In the genomic region with DNA sequence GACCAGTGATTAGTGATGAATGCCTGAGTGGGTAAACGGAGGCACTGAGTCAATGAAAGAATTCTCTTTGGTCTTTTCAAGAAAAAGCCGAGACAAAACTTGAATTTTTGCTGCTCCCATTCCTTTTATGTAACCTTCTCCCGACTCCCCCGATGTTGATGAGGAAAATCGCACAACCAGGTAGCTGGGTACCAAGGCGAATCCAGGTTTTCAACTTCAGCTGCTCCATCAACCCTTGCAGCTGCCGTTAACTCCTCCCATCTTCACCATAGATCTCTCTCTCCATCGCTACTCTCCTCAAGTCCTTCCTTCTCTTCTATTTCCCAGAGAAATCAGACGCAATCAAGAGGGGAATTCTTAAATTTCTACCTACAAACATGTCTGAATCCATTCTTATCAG, we compare ENCODE assay signal across 9 cellular contexts. TPM values are rescaled to one million over a fixed set of nuclear protein-coding genes. Genes with fewer than 3 reads are reported as not detected.
A peak's percentile ranks its signal among the peaks of the same experiment; 100 is the strongest.
DNase-seq lines count a peak whose midpoint lies in the region; ATAC-seq and TF ChIP-seq lines count a peak whose summit lies in the region.
"Had no signal": no experiment of that assay in that cellular context is flagged by ENCODE, and none has a peak within 500 bp of the region (broad histone marks: within the 10 kb centered on the region; RNA-seq: fewer than 3 reads in every experiment).

No MANE protein-coding gene starts in this region.

- H3K27ac ChIP-seq in HUES48 (ENCODE audit: low read depth, low read length) (no peak overlapping the region), dorsolateral prefrontal cortex (peak overlapping the region in 9 of 59 donors; percentile 5 to 98 (median 87)), neural cell (ENCODE audit: low read length) (no peak overlapping the region)

- no peak overlapping the region for H2AFZ ChIP-seq in neural cell (ENCODE audit: low read depth, low read length)

- peak overlapping the region; percentile 43 for H3K4me3 ChIP-seq in BJ (ENCODE audit: low read depth, low read length)
- H3K4me3 ChIP-seq in HUES48 (ENCODE audit: low read depth, low read length): peak overlapping the region; percentile 63
- peak overlapping the region; percentile 48 to 95 (median 70) for H3K4me3 ChIP-seq in dorsolateral prefrontal cortex
- H3K4me3 ChIP-seq in neural cell (ENCODE audit: low read length): peak overlapping the region; percentile 74

- POLR2A ChIA-PET in BJ (lab: Charles Lee): no interaction called here

- intact Hi-C loops in dorsolateral prefrontal cortex (cut with DNase I): no loop called here

- TF ChIP-seq RAD21 in neural cell (conservative IDR thresholded peaks at IDR 0.05): no peak

- H3K9ac ChIP-seq in HUES48 (ENCODE audit: low read depth, low read length) (0 out of 2 replicates have a peak overlapping the region, but pooled peaks have one; percentile 9), neural cell (ENCODE audit: low read length) (no peak overlapping the region)

- no peaks in the 10 kb centered on the region for H3F3A ChIP-seq in neural cell (ENCODE audit: insufficient read depth, low read length, poor library complexity, severe bottlenecking)

- TF ChIP-seq EP300 in neural cell (conservative IDR thresholded peaks at IDR 0.05; ENCODE audit: poor library complexity, severe bottlenecking): no peak

- H3K79me2 ChIP-seq in neural cell (replicated peaks; ENCODE audit: insufficient read depth, low read length): no peaks in the 10 kb centered on the region

- ATAC-seq in HG02759 (IDR thresholded peaks at IDR 0.05; ENCODE audit: unreplicated experiment) (no peak), GM18873 (IDR thresholded peaks at IDR 0.05; ENCODE audit: low FRiP score, unreplicated experiment) (no peak)

- TF ChIP-seq CTCF in BJ (IDR thresholded peaks at IDR 0.05; ENCODE audit: insufficient read depth, low read depth, low read length) (no peak), dorsolateral prefrontal cortex (IDR thresholded peaks at IDR 0.05 in 54 of 56, conservative IDR thresholded peaks at IDR 0.05 in 2 of 56; ENCODE audit: low read depth in 1 of 56, partially characterized antibody in 56 of 56) (no peak), neural cell (IDR thresholded peaks at IDR 0.05; ENCODE audit: poor library complexity, severe bottlenecking) (no peak)

- CTCF ChIA-PET in BJ (lab: Yijun Ruan, JAX): interaction anchor here (0.5 to 21.4 kb wide), 16 partner anchors 7 to 181 kb away, joined by 3 to 349 read pairs (median 8); partner anchors contain the start of gene C1QTNF5

- DNase-seq in BJ (ENCODE audit: low read depth) (no peak), dorsolateral prefrontal cortex (no peak), SW 1271 (lab: John Stamatoyannopoulos, UW) (no peak)
- DNase-seq in stimulated activated CD4-positive, alpha-beta T cell treated with anti-CD3 and anti-CD28 coated beads, Interleukin-4, amount 100 ng/mL, for 24 hours: no peak

- H3K9me3 ChIP-seq in HUES48 (ENCODE audit: control insufficient read depth, insufficient read depth, low read length): no peaks in the 10 kb centered on the region
- H3K9me3 ChIP-seq in neural cell (ENCODE audit: low read length): no peaks in the 10 kb centered on the region

- peak overlapping the region; percentile 64 for H3K4me2 ChIP-seq in neural cell (ENCODE audit: low read length)

- H3K4me1 ChIP-seq in HUES48 (ENCODE audit: control insufficient read depth, insufficient read depth, low read length): peaks cover 37% of the 10 kb centered on the region

- peaks cover 5% of the 10 kb centered on the region; the same call in 1 of the 2 replicates for H3K27me3 ChIP-seq in BJ (ENCODE audit: control insufficient read depth, insufficient read depth, low read length)
- peaks cover 20% of the 10 kb centered on the region for H3K27me3 ChIP-seq in HUES48 (ENCODE audit: control insufficient read depth, insufficient read depth, low read length)
- no peaks in the 10 kb centered on the region for H3K27me3 ChIP-seq in dorsolateral prefrontal cortex
- peaks cover 13% of the 10 kb centered on the region for H3K27me3 ChIP-seq in neural cell (ENCODE audit: insufficient read depth, low read depth, low read length)

- H3K9me2 ChIP-seq in neural cell (ENCODE audit: insufficient read depth, low read length): no peaks in the 10 kb centered on the region

- no peaks in the 10 kb centered on the region for H4K20me1 ChIP-seq in neural cell (ENCODE audit: insufficient read depth)

- no peaks in the 10 kb centered on the region for H3K36me3 ChIP-seq in BJ (ENCODE audit: control insufficient read depth, insufficient read depth, low read length)
- H3K36me3 ChIP-seq in HUES48 (ENCODE audit: control insufficient read depth, insufficient read depth, low read length): no peaks in the 10 kb centered on the region
- no peaks in the 10 kb centered on the region for H3K36me3 ChIP-seq in neural cell (ENCODE audit: insufficient read depth, low read length)

TF ChIP-seq in neural cell, 6 proteins besides CTCF, POLR2A, EP300 and RAD21:
- TF ChIP-seq POLR2AphosphoS5 (IDR thresholded peaks at IDR 0.05) (no peak), EZH2 (IDR thresholded peaks at IDR 0.05; ENCODE audit: borderline replicate concordance, insufficient read depth, low read length, poor library complexity, severe bottlenecking) (no peak), SMC3 (conservative IDR thresholded peaks at IDR 0.05; ENCODE audit: poor library complexity) (no peak), MXI1 (conservative IDR thresholded peaks at IDR 0.05; ENCODE audit: poor library complexity, severe bottlenecking) (no peak), TAF1 (IDR thresholded peaks at IDR 0.05; ENCODE audit: low read depth) (no peak)
- TF ChIP-seq, protein P1, sequence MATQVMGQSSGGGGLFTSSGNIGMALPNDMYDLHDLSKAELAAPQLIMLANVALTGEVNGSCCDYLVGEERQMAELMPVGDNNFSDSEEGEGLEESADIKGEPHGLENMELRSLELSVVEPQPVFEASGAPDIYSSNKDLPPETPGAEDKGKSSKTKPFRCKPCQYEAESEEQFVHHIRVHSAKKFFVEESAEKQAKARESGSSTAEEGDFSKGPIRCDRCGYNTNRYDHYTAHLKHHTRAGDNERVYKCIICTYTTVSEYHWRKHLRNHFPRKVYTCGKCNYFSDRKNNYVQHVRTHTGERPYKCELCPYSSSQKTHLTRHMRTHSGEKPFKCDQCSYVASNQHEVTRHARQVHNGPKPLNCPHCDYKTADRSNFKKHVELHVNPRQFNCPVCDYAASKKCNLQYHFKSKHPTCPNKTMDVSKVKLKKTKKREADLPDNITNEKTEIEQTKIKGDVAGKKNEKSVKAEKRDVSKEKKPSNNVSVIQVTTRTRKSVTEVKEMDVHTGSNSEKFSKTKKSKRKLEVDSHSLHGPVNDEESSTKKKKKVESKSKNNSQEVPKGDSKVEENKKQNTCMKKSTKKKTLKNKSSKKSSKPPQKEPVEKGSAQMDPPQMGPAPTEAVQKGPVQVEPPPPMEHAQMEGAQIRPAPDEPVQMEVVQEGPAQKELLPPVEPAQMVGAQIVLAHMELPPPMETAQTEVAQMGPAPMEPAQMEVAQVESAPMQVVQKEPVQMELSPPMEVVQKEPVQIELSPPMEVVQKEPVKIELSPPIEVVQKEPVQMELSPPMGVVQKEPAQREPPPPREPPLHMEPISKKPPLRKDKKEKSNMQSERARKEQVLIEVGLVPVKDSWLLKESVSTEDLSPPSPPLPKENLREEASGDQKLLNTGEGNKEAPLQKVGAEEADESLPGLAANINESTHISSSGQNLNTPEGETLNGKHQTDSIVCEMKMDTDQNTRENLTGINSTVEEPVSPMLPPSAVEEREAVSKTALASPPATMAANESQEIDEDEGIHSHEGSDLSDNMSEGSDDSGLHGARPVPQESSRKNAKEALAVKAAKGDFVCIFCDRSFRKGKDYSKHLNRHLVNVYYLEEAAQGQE (IDR thresholded peaks at IDR 0.05; ENCODE audit: borderline replicate concordance): no peak

RNA-seq across cellular contexts. Expression of gene USP2, which starts 0.6 kb away (rescaled TPM):
- polyA plus RNA-seq in BJ (2011; rRNA removed) (0.27 and 0.71 TPM in 2 replicates), neural cell (0.59 and 0.74 TPM in 2 replicates)
- 0.41 and 1.8 TPM in 2 replicates for polyA minus RNA-seq in BJ (2011; rRNA and poly(A)+ RNA removed)
- 10 to 100 TPM; 32.5 to 68.6 (median 46.7) TPM for total RNA-seq in dorsolateral prefrontal cortex
- 1.5 and 3.6 TPM in 2 replicates for polyA minus RNA-seq in neural cell

RNA-seq across cellular contexts. Expression of gene MFRP, which starts 35.6 kb away (rescaled TPM):
- polyA plus RNA-seq in BJ (2011; rRNA removed) (not detected in 2 replicates), neural cell (not detected in 2 replicates)
- not detected in 2 replicates for polyA minus RNA-seq in BJ (2011; rRNA and poly(A)+ RNA removed)
- total RNA-seq in dorsolateral prefrontal cortex: under 1 TPM in 1 of 120 experiments, not detected in 119; 0.32 TPM
- not detected in 2 replicates for polyA minus RNA-seq in neural cell
- total RNA-seq: NCI-H460 had no signal

RNA-seq across cellular contexts. Expression of gene THY1, which starts 40.9 kb away (rescaled TPM):
- polyA plus RNA-seq in BJ (2011; rRNA removed) (1,541 and 1,905 TPM in 2 replicates), neural cell (98.3 and 118 TPM in 2 replicates)
- polyA minus RNA-seq in BJ (2011; rRNA and poly(A)+ RNA removed): 1,131 and 2,006 TPM in 2 replicates
- 100 to 1,000 TPM; 161 to 881 (median 538) TPM for total RNA-seq in dorsolateral prefrontal cortex
- 54.3 and 67.3 TPM in 2 replicates for polyA minus RNA-seq in neural cell
- total RNA-seq: NCI-H460 had no signal

RNA-seq across cellular contexts. Expression of gene C1QTNF5, which starts 41.4 kb away (rescaled TPM):
- polyA plus RNA-seq in BJ (2011; rRNA removed) (12.2 and 19.4 TPM in 2 replicates), neural cell (not detected in 2 replicates)
- 4.5 and 6.3 TPM in 2 replicates for polyA minus RNA-seq in BJ (2011; rRNA and poly(A)+ RNA removed)
- 10 to 100 TPM in 74 of 120 experiments, 1 to 10 TPM in 46; 5.1 to 23.2 (median 10.8) TPM for total RNA-seq in dorsolateral prefrontal cortex
- polyA minus RNA-seq in neural cell: not detected in 2 replicates
- total RNA-seq: NCI-H460 had no signal

RNA-seq across cellular contexts. Expression of gene RNF26, which starts 47.8 kb away (rescaled TPM):
- polyA plus RNA-seq in BJ (2011; rRNA removed) (38.4 and 65.1 TPM in 2 replicates), neural cell (1.9 and 2.6 TPM in 2 replicates)
- 59.0 and 73.0 TPM in 2 replicates for polyA minus RNA-seq in BJ (2011; rRNA and poly(A)+ RNA removed)
- total RNA-seq in dorsolateral prefrontal cortex: 10 to 100 TPM; 15.9 to 31.2 (median 24.4) TPM
- 3.9 and 4.1 TPM in 2 replicates for polyA minus RNA-seq in neural cell

Comparison
In these comparisons a context has a peak if more than half of its experiments do, and no peak if none do; other contexts are left out.
1. RNA of gene THY1, which starts 40.9 kb away (polyA plus RNA-seq): 1,541 to 1,905 TPM in BJ; 98.3 to 118 TPM in neural cell; every median in the first group is over 10 times any median in the second.
2. Peak in every context shown above with its lines, with median percentiles within 50 percentile points of each other: H3K4me3 ChIP-seq.